In genomic region chr14:59566281-59566680, GRCh38 we compare ENCODE assay signal across 26 cellular contexts. TPM values are rescaled to one million over a fixed set of nuclear protein-coding genes. Genes with fewer than 3 reads are reported as not detected.
"Had no signal": no experiment of that assay in that cellular context is flagged by ENCODE, and none has a peak within 500 bp of the region (broad histone marks: within the 10 kb centered on the region; RNA-seq: fewer than 3 reads in every experiment).

No MANE protein-coding gene starts in this region.

- H3K27ac ChIP-seq: cardiac muscle cell, esophagus squamous epithelium, heart right ventricle, sigmoid colon, spleen had no signal

- H3K4me1 Mint-ChIP-seq: activated CD4-positive, alpha-beta T cell treated with anti-CD3 and anti-CD28 coated beads for 36 hours; activated naive CD8-positive, alpha-beta T cell treated with anti-CD3 and anti-CD28 coated beads for 36 hours; immature natural killer cell; naive thymus-derived CD8-positive, alpha-beta T cell; stimulated activated memory B cell treated with anti-CD40 and anti-IgM and Interleukin-4, amounts not matched to agents 10 μg/mL and 1 μg/mL and 100 μg/mL, for 72 hours had no signal

- H3K27me3 ChIP-seq: cardiac muscle cell, sigmoid colon, spleen had no signal

- H3K4me1 ChIP-seq: esophagus squamous epithelium, heart right ventricle, sigmoid colon, spleen had no signal

- H3K36me3 Mint-ChIP-seq: activated naive CD8-positive, alpha-beta T cell treated with anti-CD3 and anti-CD28 coated beads for 36 hours; immature natural killer cell; naive thymus-derived CD8-positive, alpha-beta T cell; stimulated activated memory B cell treated with anti-CD40 and anti-IgM and Interleukin-4, amounts not matched to agents 10 μg/mL and 1 μg/mL and 100 μg/mL, for 72 hours had no signal

- H3K9me3 Mint-ChIP-seq: activated naive CD8-positive, alpha-beta T cell treated with anti-CD3 and anti-CD28 coated beads for 36 hours; activated T-helper 1 cell treated with anti-CD3 and anti-CD28 coated beads, Interleukin-12 subunit alpha, Interleukin-12 subunit beta, Interleukin-2, Interleukin-4 antibody, amounts not matched to agents 30 ng/mL and 10 ng/mL and 1 ng/mL, durations not matched to agents 14 hours and 24 hours and 36 hours; immature natural killer cell; naive thymus-derived CD8-positive, alpha-beta T cell; stimulated activated memory B cell treated with anti-CD40 and anti-IgM and Interleukin-4, amounts not matched to agents 10 μg/mL and 1 μg/mL and 100 μg/mL, for 72 hours had no signal

- H3K27ac Mint-ChIP-seq: activated CD4-positive, alpha-beta T cell treated with anti-CD3 and anti-CD28 coated beads for 36 hours; activated naive CD8-positive, alpha-beta T cell treated with anti-CD3 and anti-CD28 coated beads for 36 hours; activated T-helper 1 cell treated with anti-CD3 and anti-CD28 coated beads, Interleukin-12 subunit alpha, Interleukin-12 subunit beta, Interleukin-2, Interleukin-4 antibody, amounts not matched to agents 30 ng/mL and 10 ng/mL and 1 ng/mL, durations not matched to agents 14 hours and 24 hours and 36 hours; immature natural killer cell; naive thymus-derived CD8-positive, alpha-beta T cell; stimulated activated memory B cell treated with anti-CD40 and anti-IgM and Interleukin-4, amounts not matched to agents 10 μg/mL and 1 μg/mL and 100 μg/mL, for 72 hours had no signal

- FAIRE-seq: TTC549 had no signal

- ATAC-seq: activated CD4-positive, alpha-beta T cell treated with anti-CD3 and anti-CD28 coated beads for 36 hours; heart right ventricle; left ventricle myocardium superior; naive thymus-derived CD8-positive, alpha-beta T cell; stimulated activated memory B cell treated with anti-CD40 and anti-IgM and Interleukin-4, amounts not matched to agents 10 μg/mL and 1 μg/mL and 100 μg/mL, for 72 hours had no signal

- H3K36me3 ChIP-seq: cardiac muscle cell, esophagus squamous epithelium, heart right ventricle, sigmoid colon, spleen had no signal

- DNase-seq: activated CD4-positive, alpha-beta T cell treated with anti-CD3 and anti-CD28 coated beads for 36 hours; activated CD4-positive, alpha-beta T cell treated with anti-CD3 and anti-CD28 coated beads, Interleukin-2, amount 50 U/mL, for 48 hours; activated naive CD4-positive, alpha-beta T cell; activated naive CD8-positive, alpha-beta T cell treated with anti-CD3 and anti-CD28 coated beads for 36 hours; amygdala; dermis blood vessel endothelial cell; effector memory CD4-positive, alpha-beta T cell; esophagus squamous epithelium; heart right ventricle; immature natural killer cell; kidney glomerular epithelial cell; left ventricle myocardium superior; naive thymus-derived CD8-positive, alpha-beta T cell; posterior cingulate gyrus; sigmoid colon; spleen; stimulated activated CD4-positive, alpha-beta T cell treated with anti-CD3 and anti-CD28 coated beads, Interleukin-4, amount 100 ng/mL, for 4 hours had no signal

- H3K4me3 ChIP-seq: cardiac muscle cell, esophagus squamous epithelium, heart right ventricle, sigmoid colon, spleen had no signal

- H3K9me3 ChIP-seq: esophagus squamous epithelium, heart right ventricle, sigmoid colon, spleen had no signal

- H3K4me3 Mint-ChIP-seq: activated CD4-positive, alpha-beta T cell treated with anti-CD3 and anti-CD28 coated beads for 36 hours; activated naive CD8-positive, alpha-beta T cell treated with anti-CD3 and anti-CD28 coated beads for 36 hours; activated T-helper 1 cell treated with anti-CD3 and anti-CD28 coated beads, Interleukin-12 subunit alpha, Interleukin-12 subunit beta, Interleukin-2, Interleukin-4 antibody, amounts not matched to agents 30 ng/mL and 10 ng/mL and 1 ng/mL, durations not matched to agents 14 hours and 24 hours and 36 hours; immature natural killer cell; naive thymus-derived CD8-positive, alpha-beta T cell; stimulated activated memory B cell treated with anti-CD40 and anti-IgM and Interleukin-4, amounts not matched to agents 10 μg/mL and 1 μg/mL and 100 μg/mL, for 72 hours had no signal

RNA-seq across cellular contexts. Expression of gene CCDC175, which starts 10.3 kb away (rescaled TPM):
- total RNA-seq: activated CD4-positive, alpha-beta T cell treated with anti-CD3 and anti-CD28 coated beads for 36 hours; activated naive CD8-positive, alpha-beta T cell treated with anti-CD3 and anti-CD28 coated beads for 36 hours; activated T-helper 1 cell treated with anti-CD3 and anti-CD28 coated beads, Interleukin-12 subunit alpha, Interleukin-12 subunit beta, Interleukin-2, Interleukin-4 antibody, amounts not matched to agents 30 ng/mL and 10 ng/mL and 1 ng/mL, durations not matched to agents 14 hours and 24 hours and 36 hours; cardiac muscle cell; chondrocyte; dermis blood vessel endothelial cell; esophagus squamous epithelium; heart right ventricle; left ventricle myocardium superior; naive thymus-derived CD8-positive, alpha-beta T cell; renal cortical epithelial cell; sigmoid colon; T-helper 2 cell treated with Interferon-gamma antibody and Interleukin-4, amounts not matched to agents 100 ng/mL and 5 ng/mL, for 36 hours; ureter had no signal
- polyA plus RNA-seq: cardiac muscle cell; heart right ventricle; immature natural killer cell; naive thymus-derived CD8-positive, alpha-beta T cell; sigmoid colon; spleen; thymus had no signal
